In genomic region chr13:37295046-37295445, GRCh38 we compare ENCODE assay signal across 21 cellular contexts.
DNase-seq lines count a peak whose midpoint lies in the region; ATAC-seq and TF ChIP-seq lines count a peak whose summit lies in the region.
"Had no signal": no experiment of that assay in that cellular context is flagged by ENCODE, and none has a peak within 500 bp of the region (broad histone marks: within the 10 kb centered on the region; RNA-seq: fewer than 3 reads in every experiment).

No MANE protein-coding gene starts in this region.

- H3K9me3 ChIP-seq in left lung (peaks cover 0 to 4% of the 10 kb centered on the region in 2 donors), skeletal muscle tissue (ENCODE audit: control insufficient read depth in 3 of 3, low read length in 3 of 3) (no peaks in the 10 kb centered on the region)
- H3K9me3 ChIP-seq: testis had no signal

- H3K36me3 ChIP-seq in left lung (no peaks in the 10 kb centered on the region), skeletal muscle tissue (ENCODE audit: control insufficient read depth in 3 of 3, insufficient read depth in 3 of 3, low read length in 3 of 3) (no peaks in the 10 kb centered on the region)

- H3K9ac ChIP-seq in skeletal muscle tissue (ENCODE audit: low read depth in 1 of 3, low read length in 3 of 3): no peak overlapping the region
- H3K9ac ChIP-seq: parathyroid adenoma had no signal

- in situ Hi-C loops in GM13977 (cut with MboI; ENCODE audit: low pct_unique_long_range_greater_than_20kb, low sequenced_read_pairs, unreplicated experiment): no loop called here

- peak; percentile 50 for ATAC-seq in left lung
- ATAC-seq: activated CD8-positive, alpha-beta T cell treated with anti-CD3 and anti-CD28 coated beads for 36 hours; activated T-cell treated with anti-CD3 and anti-CD28 coated beads, Interleukin-2, amount 50 U/mL, for 4 hours had no signal

- no peaks in the 10 kb centered on the region for H3K36me3 Mint-ChIP-seq in nephron progenitor cell (ENCODE audit: low read depth)
- H3K36me3 Mint-ChIP-seq: CD4-positive, CD25-positive, alpha-beta regulatory T cell had no signal

- H3K9me3 Mint-ChIP-seq in nephron progenitor cell: no peaks in the 10 kb centered on the region
- H3K9me3 Mint-ChIP-seq: activated CD8-positive, alpha-beta T cell treated with anti-CD3 and anti-CD28 coated beads for 36 hours; activated T-cell treated with anti-CD3 and anti-CD28 coated beads, Interleukin-2, amount 50 U/mL, for 4 hours had no signal

- H3K4me1 Mint-ChIP-seq in nephron progenitor cell: no peaks in the 10 kb centered on the region
- H3K4me1 Mint-ChIP-seq: CD4-positive, CD25-positive, alpha-beta regulatory T cell had no signal

- no peak overlapping the region for H3K4me3 Mint-ChIP-seq in nephron progenitor cell
- H3K4me3 Mint-ChIP-seq: activated CD8-positive, alpha-beta T cell treated with anti-CD3 and anti-CD28 coated beads for 36 hours; activated naive CD4-positive, alpha-beta T cell treated with anti-CD3 and anti-CD28 coated beads for 36 hours; activated T-cell treated with anti-CD3 and anti-CD28 coated beads, Interleukin-2, amount 50 U/mL, for 4 hours; CD4-positive, CD25-positive, alpha-beta regulatory T cell; T-helper 2 cell treated with Interferon-gamma antibody and Interleukin-4, amounts not matched to agents 5 μg/mL and 100 μg/mL, for 36 hours had no signal

- H3K4me1 ChIP-seq in left lung (no peaks in the 10 kb centered on the region), skeletal muscle tissue (ENCODE audit: control insufficient read depth in 3 of 3, insufficient read depth in 3 of 3, low read length in 3 of 3) (no peaks in the 10 kb centered on the region)
- H3K4me1 ChIP-seq: parathyroid adenoma, testis had no signal

- no peak overlapping the region for H3K4me3 ChIP-seq in fibroblast of pulmonary artery (replicated peaks; ENCODE audit: low read depth, low read length)
- no peak overlapping the region for H3K4me3 ChIP-seq in left lung
- H3K4me3 ChIP-seq in skeletal muscle tissue (ENCODE audit: low read length in 3 of 3): no peak overlapping the region
- H3K4me3 ChIP-seq: testis had no signal

- intact Hi-C loops in left lung (cut with DNase I): no loop called here

- DNase-seq in fibroblast of pulmonary artery (ENCODE audit: low read depth) (peak; percentile 67), left lung (peak; percentile 30 to 47), ecto neural progenitor cell (ENCODE audit: low spot score) (no peak), nephron progenitor cell (no peak), GM13977 (ENCODE audit: low spot score) (no peak)
- no peak for DNase-seq in activated CD8-positive, alpha-beta memory T cell treated with anti-CD3 and anti-CD28 coated beads, Interleukin-2, amount 50 U/mL, for 48 hours
- DNase-seq: activated CD4-positive, CD25-positive, alpha-beta regulatory T cell; activated CD8-positive, alpha-beta T cell treated with anti-CD3 and anti-CD28 coated beads for 36 hours; activated naive CD4-positive, alpha-beta T cell treated with anti-CD3 and anti-CD28 coated beads for 36 hours; activated T-cell treated with anti-CD3 and anti-CD28 coated beads, Interleukin-2, amount 50 U/mL, for 4 hours; CD4-positive, CD25-positive, alpha-beta regulatory T cell; cortex of kidney; foreskin melanocyte; H7; Kasumi-1; NCI-H748 treated with DMSO at 0.1 percent for 48 hours; testis had no signal

- H3K27me3 Mint-ChIP-seq in nephron progenitor cell (ENCODE audit: low read depth, poor library complexity): no peaks in the 10 kb centered on the region
- H3K27me3 Mint-ChIP-seq: activated CD8-positive, alpha-beta T cell treated with anti-CD3 and anti-CD28 coated beads for 36 hours; CD4-positive, CD25-positive, alpha-beta regulatory T cell had no signal

- H3K27me3 ChIP-seq in left lung: no peaks in the 10 kb centered on the region
- no peaks in the 10 kb centered on the region for H3K27me3 ChIP-seq in skeletal muscle tissue (ENCODE audit: control insufficient read depth in 3 of 3, insufficient read depth in 3 of 3, low read length in 3 of 3)
- H3K27me3 ChIP-seq: testis had no signal

- no peak overlapping the region for H3K27ac Mint-ChIP-seq in nephron progenitor cell
- H3K27ac Mint-ChIP-seq: activated CD8-positive, alpha-beta T cell treated with anti-CD3 and anti-CD28 coated beads for 36 hours; activated naive CD4-positive, alpha-beta T cell treated with anti-CD3 and anti-CD28 coated beads for 36 hours; CD4-positive, CD25-positive, alpha-beta regulatory T cell; T-helper 2 cell treated with Interferon-gamma antibody and Interleukin-4, amounts not matched to agents 5 μg/mL and 100 μg/mL, for 36 hours had no signal

- TF ChIP-seq CTCF in VCaP (conservative IDR thresholded peaks at IDR 0.05) (peak; percentile 28; the same call in 1 of the 2 replicates), fibroblast of pulmonary artery (IDR thresholded peaks at IDR 0.05; ENCODE audit: low read length, missing control alignments) (no peak), left lung (IDR thresholded peaks at IDR 0.05) (no peak), nephron progenitor cell (IDR thresholded peaks at IDR 0.05) (no peak), GM13977 (IDR thresholded peaks at IDR 0.05; ENCODE audit: extremely low read depth, insufficient read depth, missing control alignments) (no peak)

- H3K27ac ChIP-seq in VCaP (peak overlapping the region; percentile 62), left lung (no peak overlapping the region), skeletal muscle tissue (ENCODE audit: low read depth, low read length) (peak overlapping the region; percentile 9)
- H3K27ac ChIP-seq: parathyroid adenoma, testis had no signal

Comparison
In these comparisons a context has a peak if more than half of its experiments do, and no peak if none do; other contexts are left out.
1. H3K27ac ChIP-seq: peak in VCaP (single experiment) and skeletal muscle tissue (single experiment); none in left lung (0 of 2).
2. DNase-seq: peak in fibroblast of pulmonary artery (single experiment) and left lung (2 of 2); none in ecto neural progenitor cell (single experiment), nephron progenitor cell (single experiment), GM13977 (single experiment) and activated CD8-positive, alpha-beta memory T cell treated with anti-CD3 and anti-CD28 coated beads, Interleukin-2, amount 50 U/mL, for 48 hours (single experiment).